In the genomic region with DNA sequence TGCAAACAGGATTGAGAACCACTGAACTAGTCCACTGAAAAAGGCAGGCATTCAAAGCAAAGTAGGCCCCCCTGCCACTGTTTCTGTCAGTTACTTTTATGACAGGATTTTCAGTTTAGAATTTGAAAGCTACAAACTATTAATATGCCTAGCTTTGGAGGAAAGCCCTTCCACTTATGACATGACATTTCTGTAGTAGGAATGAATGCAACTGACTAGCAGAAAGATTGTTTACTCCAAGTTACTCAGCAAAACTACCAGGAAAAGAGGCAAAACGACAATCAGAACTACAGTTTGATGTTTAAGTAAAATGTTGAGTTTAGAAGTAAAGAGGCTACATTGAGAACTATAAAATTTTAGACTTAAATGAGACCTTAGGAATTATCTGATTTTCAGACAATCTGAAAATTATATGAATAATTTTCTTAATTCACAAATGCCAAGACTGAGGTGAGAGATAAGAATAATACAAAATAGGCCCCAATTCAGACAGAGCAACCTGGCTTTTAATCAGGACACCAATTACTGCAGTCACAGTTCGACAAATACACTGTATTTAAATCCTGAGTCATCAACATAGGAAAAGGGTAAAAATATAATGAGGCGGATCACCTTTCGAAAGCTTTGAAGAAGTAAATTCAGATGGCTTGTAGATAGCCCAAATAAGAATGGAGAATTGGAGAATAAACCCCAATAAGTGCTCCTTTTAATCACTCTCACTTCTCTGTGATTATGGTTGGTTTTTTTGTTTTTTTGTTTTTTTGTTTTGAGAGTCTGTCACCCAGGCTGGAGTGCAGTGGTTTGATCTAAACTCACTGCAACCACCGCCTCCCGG, we compare ENCODE assay signal across 9 cellular contexts. TPM values are rescaled to one million over a fixed set of nuclear protein-coding genes. Genes with fewer than 3 reads are reported as not detected.
DNase-seq lines count a peak whose midpoint lies in the region; ATAC-seq and TF ChIP-seq lines count a peak whose summit lies in the region.
"Had no signal": no experiment of that assay in that cellular context is flagged by ENCODE, and none has a peak within 500 bp of the region (broad histone marks: within the 10 kb centered on the region; RNA-seq: fewer than 3 reads in every experiment).

No MANE protein-coding gene starts in this region.

- H3K4me1 ChIP-seq in mucosa of descending colon (ENCODE audit: low read depth) = peaks cover 41% of the 10 kb centered on the region

- no peak for DNase-seq in activated CD8-positive, alpha-beta memory T cell treated with anti-CD3 and anti-CD28 coated beads, Interleukin-2, amount 10 ng/mL, durations not matched to agents 7 days and 5 days
- no peak for DNase-seq in activated CD8-positive, alpha-beta memory T cell treated with anti-CD3 and anti-CD28 coated beads, Interleukin-2, amount 50 U/mL, for 48 hours
- no peak for DNase-seq in activated CD8-positive, alpha-beta T cell treated with anti-CD3 and anti-CD28 coated beads for 36 hours
- DNase-seq in glutamatergic neuron = no peak
- DNase-seq in stimulated activated naive B cell treated with anti-CD40 and anti-IgM and Interleukin-4, amounts not matched to agents 10 μg/mL and 1 μg/mL and 100 μg/mL, for 72 hours = no peak
- no peak for DNase-seq in NCI-H524 (lab: John Stamatoyannopoulos, UW)
- DNase-seq in HUDEP-2 (lab: John Stamatoyannopoulos, UW; ENCODE audit: unreplicated experiment in 76 of 76) = no peak
- DNase-seq in mucosa of descending colon = no peak

- peaks cover 33% of the 10 kb centered on the region for H3K36me3 Mint-ChIP-seq in activated CD8-positive, alpha-beta memory T cell treated with anti-CD3 and anti-CD28 coated beads, Interleukin-2, amount 10 ng/mL, durations not matched to agents 7 days and 5 days
- peaks cover 18% of the 10 kb centered on the region for H3K36me3 Mint-ChIP-seq in activated CD8-positive, alpha-beta T cell treated with anti-CD3 and anti-CD28 coated beads for 36 hours (ENCODE audit: low read depth)
- no peaks in the 10 kb centered on the region for H3K36me3 Mint-ChIP-seq in glutamatergic neuron (ENCODE audit: unreplicated experiment)
- H3K36me3 Mint-ChIP-seq in stimulated activated naive B cell treated with anti-CD40 and anti-IgM and Interleukin-4, amounts not matched to agents 10 μg/mL and 1 μg/mL and 100 μg/mL, for 72 hours = peaks cover 18 to 27% of the 10 kb centered on the region in 2 donors

- H3K27me3 Mint-ChIP-seq in activated CD8-positive, alpha-beta memory T cell treated with anti-CD3 and anti-CD28 coated beads, Interleukin-2, amount 10 ng/mL, durations not matched to agents 7 days and 5 days = no peaks in the 10 kb centered on the region
- H3K27me3 Mint-ChIP-seq in activated CD8-positive, alpha-beta T cell treated with anti-CD3 and anti-CD28 coated beads for 36 hours = no peaks in the 10 kb centered on the region
- H3K27me3 Mint-ChIP-seq in glutamatergic neuron (ENCODE audit: unreplicated experiment) = peaks cover 5% of the 10 kb centered on the region
- H3K27me3 Mint-ChIP-seq in stimulated activated naive B cell treated with anti-CD40 and anti-IgM and Interleukin-4, amounts not matched to agents 10 μg/mL and 1 μg/mL and 100 μg/mL, for 72 hours = no peaks in the 10 kb centered on the region

- peaks cover 34% of the 10 kb centered on the region for H3K4me1 Mint-ChIP-seq in activated CD8-positive, alpha-beta memory T cell treated with anti-CD3 and anti-CD28 coated beads, Interleukin-2, amount 10 ng/mL, durations not matched to agents 7 days and 5 days
- H3K4me1 Mint-ChIP-seq in activated CD8-positive, alpha-beta T cell treated with anti-CD3 and anti-CD28 coated beads for 36 hours (ENCODE audit: low read depth) = peaks cover 38% of the 10 kb centered on the region
- H3K4me1 Mint-ChIP-seq in glutamatergic neuron (ENCODE audit: low read depth, unreplicated experiment) = peaks cover 11% of the 10 kb centered on the region
- peaks cover 24 to 33% of the 10 kb centered on the region in 2 donors for H3K4me1 Mint-ChIP-seq in stimulated activated naive B cell treated with anti-CD40 and anti-IgM and Interleukin-4, amounts not matched to agents 10 μg/mL and 1 μg/mL and 100 μg/mL, for 72 hours

- H3K27ac Mint-ChIP-seq in activated CD8-positive, alpha-beta memory T cell treated with anti-CD3 and anti-CD28 coated beads, Interleukin-2, amount 10 ng/mL, durations not matched to agents 7 days and 5 days = no peak overlapping the region
- H3K27ac Mint-ChIP-seq in activated CD8-positive, alpha-beta T cell treated with anti-CD3 and anti-CD28 coated beads for 36 hours = no peak overlapping the region
- H3K27ac Mint-ChIP-seq in glutamatergic neuron (ENCODE audit: unreplicated experiment) = no peak overlapping the region
- H3K27ac Mint-ChIP-seq in stimulated activated naive B cell treated with anti-CD40 and anti-IgM and Interleukin-4, amounts not matched to agents 10 μg/mL and 1 μg/mL and 100 μg/mL, for 72 hours = no peak overlapping the region

- H3K4me3 Mint-ChIP-seq in activated CD8-positive, alpha-beta memory T cell treated with anti-CD3 and anti-CD28 coated beads, Interleukin-2, amount 10 ng/mL, durations not matched to agents 7 days and 5 days = peak overlapping the region; percentile 96
- peak overlapping the region; percentile 98 for H3K4me3 Mint-ChIP-seq in activated CD8-positive, alpha-beta T cell treated with anti-CD3 and anti-CD28 coated beads for 36 hours
- peak overlapping the region; percentile 97 for H3K4me3 Mint-ChIP-seq in glutamatergic neuron (ENCODE audit: unreplicated experiment)
- H3K4me3 Mint-ChIP-seq in stimulated activated naive B cell treated with anti-CD40 and anti-IgM and Interleukin-4, amounts not matched to agents 10 μg/mL and 1 μg/mL and 100 μg/mL, for 72 hours = peak overlapping the region; percentile 17 to 91

- no peaks in the 10 kb centered on the region for H3K9me3 Mint-ChIP-seq in activated CD8-positive, alpha-beta memory T cell treated with anti-CD3 and anti-CD28 coated beads, Interleukin-2, amount 10 ng/mL, durations not matched to agents 7 days and 5 days (ENCODE audit: low read depth)
- peaks cover 3% of the 10 kb centered on the region for H3K9me3 Mint-ChIP-seq in activated CD8-positive, alpha-beta T cell treated with anti-CD3 and anti-CD28 coated beads for 36 hours
- peaks cover 15% of the 10 kb centered on the region for H3K9me3 Mint-ChIP-seq in glutamatergic neuron (ENCODE audit: unreplicated experiment)
- H3K9me3 Mint-ChIP-seq in stimulated activated naive B cell treated with anti-CD40 and anti-IgM and Interleukin-4, amounts not matched to agents 10 μg/mL and 1 μg/mL and 100 μg/mL, for 72 hours = no peaks in the 10 kb centered on the region

- ATAC-seq in activated CD8-positive, alpha-beta memory T cell treated with anti-CD3 and anti-CD28 coated beads, Interleukin-2, amount 10 ng/mL, durations not matched to agents 7 days and 5 days = no peak
- ATAC-seq in activated CD8-positive, alpha-beta T cell treated with anti-CD3 and anti-CD28 coated beads for 36 hours = no peak
- ATAC-seq in stimulated activated naive B cell treated with anti-CD40 and anti-IgM and Interleukin-4, amounts not matched to agents 10 μg/mL and 1 μg/mL and 100 μg/mL, for 72 hours (replicated peaks) = no peak
- ATAC-seq in mucosa of descending colon = no peak
- ATAC-seq: left lobe of liver had no signal

- intact Hi-C loops in activated CD8-positive, alpha-beta T cell treated with anti-CD3 and anti-CD28 coated beads for 36 hours (cut with micrococcal nuclease) = loop anchor here (5.0 kb wide), 1 partner anchor 57 kb away; the partner anchor contains the start of gene FMO5
- intact Hi-C loops in mucosa of descending colon (cut with DNase I, micrococcal nuclease) = loop anchor here in 1 of 2 donors (5.0 kb wide), 1 partner anchor 72 kb away; the partner anchor contains the start of gene CHD1L

- H3K4me3 ChIP-seq in mucosa of descending colon = no peak overlapping the region

- no peaks in the 10 kb centered on the region for H3K36me3 ChIP-seq in mucosa of descending colon (ENCODE audit: low read depth)

- H3K9me3 ChIP-seq in mucosa of descending colon = no peaks in the 10 kb centered on the region

- TF ChIP-seq CTCF in activated CD8-positive, alpha-beta T cell treated with anti-CD3 and anti-CD28 coated beads for 36 hours (IDR thresholded peaks at IDR 0.05) = no peak
- no peak for TF ChIP-seq CTCF in glutamatergic neuron (IDR thresholded peaks at IDR 0.05; ENCODE audit: partially characterized antibody, unreplicated experiment)
- TF ChIP-seq CTCF in mucosa of descending colon (IDR thresholded peaks at IDR 0.05) = no peak

- POLR2A ChIA-PET in activated CD8-positive, alpha-beta T cell treated with anti-CD3 and anti-CD28 coated beads for 36 hours (lab: Charles Lee) = interaction anchor here (7.1 kb wide), 1 partner anchor 85 kb away, joined by 76 read pairs; no protein-coding TSS in a partner anchor

- CTCF ChIA-PET in activated CD8-positive, alpha-beta memory T cell treated with anti-CD3 and anti-CD28 coated beads, Interleukin-2, amount 10 ng/mL, durations not matched to agents 7 days and 5 days (lab: Charles Lee) = interaction anchor here (2.7 to 4.3 kb wide), 2 partner anchors 72 to 73 kb away, joined by 14 to 42 read pairs; partner anchors contain the start of gene CHD1L
- CTCF ChIA-PET in activated CD8-positive, alpha-beta T cell treated with anti-CD3 and anti-CD28 coated beads for 36 hours (lab: Charles Lee) = interaction anchor here (1.0 to 6.6 kb wide), 3 partner anchors 9 to 73 kb away, joined by 3 to 80 read pairs (median 6); partner anchors contain the start of gene CHD1L

RNA-seq across cellular contexts. Expression of gene PRKAB2, which starts 2.2 kb away (rescaled TPM):
- total RNA-seq in activated CD8-positive, alpha-beta memory T cell treated with anti-CD3 and anti-CD28 coated beads, Interleukin-2, amount 10 ng/mL, durations not matched to agents 7 days and 5 days = 10 to 100 TPM; 10.2 to 10.8 TPM
- 1 to 10 TPM; 5.8 to 6.4 TPM for total RNA-seq in activated CD8-positive, alpha-beta T cell treated with anti-CD3 and anti-CD28 coated beads for 36 hours
- 26.7 TPM for total RNA-seq in glutamatergic neuron (ENCODE audit: unreplicated experiment)
- 10 to 100 TPM; 16.6 to 27.2 (median 20.2) TPM for total RNA-seq in mucosa of descending colon

RNA-seq across cellular contexts. Expression of gene FMO5, which starts 55.1 kb away (rescaled TPM):
- under 1 TPM; 0.66 to 0.96 TPM for total RNA-seq in activated CD8-positive, alpha-beta memory T cell treated with anti-CD3 and anti-CD28 coated beads, Interleukin-2, amount 10 ng/mL, durations not matched to agents 7 days and 5 days
- total RNA-seq in activated CD8-positive, alpha-beta T cell treated with anti-CD3 and anti-CD28 coated beads for 36 hours = under 1 TPM in 1 of 2 experiments, not detected in 1; 0.16 TPM
- total RNA-seq in glutamatergic neuron (ENCODE audit: unreplicated experiment) (0.25 TPM), mucosa of descending colon (100 to 1,000 TPM in 1 of 3 donors, 10 to 100 TPM in 2; 25.2 to 111 (median 55.7) TPM)

Comparison
In these comparisons a context has a peak if more than half of its experiments do, and no peak if none do; other contexts are left out.
1. RNA of gene FMO5, which starts 55.1 kb away (total RNA-seq): 25.2 to 111 TPM in mucosa of descending colon; 0.66 to 0.96 TPM in activated CD8-positive, alpha-beta memory T cell treated with anti-CD3 and anti-CD28 coated beads, Interleukin-2, amount 10 ng/mL, durations not matched to agents 7 days and 5 days, 0.25 TPM in glutamatergic neuron (single experiment) and 0.16 TPM in activated CD8-positive, alpha-beta T cell treated with anti-CD3 and anti-CD28 coated beads for 36 hours; every median in the first group is over 10 times any median in the second.
2. Peak in every context shown above with its lines, with median percentiles within 50 percentile points of each other: H3K4me3 Mint-ChIP-seq.